In genomic region chr2:54752439-54752838, GRCh38 we compare ENCODE assay signal across 35 cellular contexts.
"Had no signal": no experiment of that assay in that cellular context is flagged by ENCODE, and none has a peak within 500 bp of the region (broad histone marks: within the 10 kb centered on the region; RNA-seq: fewer than 3 reads in every experiment).

No MANE protein-coding gene starts in this region.

- H3K27me3 ChIP-seq: MG63 had no signal

- H3K36me3 ChIP-seq: MG63 had no signal

- DNase-seq: Karpas-422, Kasumi-1, MG63, MM.1S, MV-4-11, NCI-H1048, NCI-H1092, NCI-H1092 treated with DMSO at 0.1 percent for 48 hours, NCI-H1105, NCI-H1105 treated with DMSO at 0.1 percent for 48 hours, NCI-H1417, NCI-H1417 treated with DMSO at 0.1 percent for 48 hours, NCI-H1436, NCI-H1436 treated with DMSO at 0.1 percent for 48 hours, NCI-H146, NCI-H1694, NCI-H1694 treated with DMSO at 0.1 percent for 48 hours, NCI-H187, NCI-H187 treated with DMSO at 0.1 percent for 48 hours, NCI-H1930, NCI-H2029, NCI-H2029 treated with DMSO at 0.1 percent for 48 hours, NCI-H2081, NCI-H2081 treated with DMSO at 0.1 percent for 48 hours, NCI-H2107, NCI-H2171, NCI-H2171 treated with DMSO at 0.1 percent for 48 hours, NCI-H2227 treated with DMSO at 0.1 percent for 48 hours, NCI-H226, NCI-H345, NCI-H446, NCI-H446 treated with DMSO at 0.1 percent for 48 hours, NCI-H510A, NCI-H510A treated with DMSO at 0.1 percent for 48 hours, NCI-H524 treated with DMSO at 0.1 percent for 48 hours had no signal

- H3K9me3 ChIP-seq: MG63 had no signal

- H3K4me3 ChIP-seq: MG63 had no signal
